1 cellular context compared by ENCODE assay signal in the genomic region with DNA sequence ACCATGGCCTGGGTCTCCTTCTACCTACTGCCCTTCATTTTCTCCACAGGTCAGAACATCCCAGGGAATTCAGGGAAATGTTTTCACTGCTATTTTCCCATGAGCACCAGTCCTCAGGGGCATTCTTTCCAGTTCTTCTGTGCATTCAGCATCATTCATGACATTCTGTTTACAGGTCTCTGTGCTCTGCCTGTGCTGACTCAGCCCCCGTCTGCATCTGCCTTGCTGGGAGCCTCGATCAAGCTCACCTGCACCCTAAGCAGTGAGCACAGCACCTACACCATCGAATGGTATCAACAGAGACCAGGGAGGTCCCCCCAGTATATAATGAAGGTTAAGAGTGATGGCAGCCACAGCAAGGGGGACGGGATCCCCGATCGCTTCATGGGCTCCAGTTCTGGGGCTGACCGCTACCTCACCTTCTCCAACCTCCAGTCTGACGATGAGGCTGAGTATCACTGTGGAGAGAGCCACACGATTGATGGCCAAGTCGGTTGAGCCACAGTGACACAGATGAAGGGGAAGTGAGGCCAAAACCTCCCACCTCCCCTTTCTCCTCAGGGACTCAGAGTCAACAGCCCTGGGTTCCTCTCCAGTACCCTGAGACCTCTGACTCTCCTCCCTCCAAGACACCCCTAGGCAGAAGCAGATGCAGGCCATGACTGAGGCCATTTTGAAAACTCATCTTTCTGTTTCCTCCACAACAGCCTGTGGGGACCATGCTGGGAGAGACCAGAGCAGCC.
TF ChIP-seq lines count a peak whose summit lies in the region.

No MANE protein-coding gene starts in this region.

TF ChIP-seq in K562, 482 proteins besides CTCF, POLR2A, EP300 and RAD21:
- TF ChIP-seq KDM1A (IDR thresholded peaks at IDR 0.05), result no peak
- no peak for TF ChIP-seq VEZF1 (CRISPR knock-in tag; IDR thresholded peaks at IDR 0.05)
- TF ChIP-seq MYNN (IDR thresholded peaks at IDR 0.05), result no peak
- peak; percentile 14 for TF ChIP-seq MYNN (CRISPR knock-in tag; IDR thresholded peaks at IDR 0.05)
- TF ChIP-seq, protein P1, sequence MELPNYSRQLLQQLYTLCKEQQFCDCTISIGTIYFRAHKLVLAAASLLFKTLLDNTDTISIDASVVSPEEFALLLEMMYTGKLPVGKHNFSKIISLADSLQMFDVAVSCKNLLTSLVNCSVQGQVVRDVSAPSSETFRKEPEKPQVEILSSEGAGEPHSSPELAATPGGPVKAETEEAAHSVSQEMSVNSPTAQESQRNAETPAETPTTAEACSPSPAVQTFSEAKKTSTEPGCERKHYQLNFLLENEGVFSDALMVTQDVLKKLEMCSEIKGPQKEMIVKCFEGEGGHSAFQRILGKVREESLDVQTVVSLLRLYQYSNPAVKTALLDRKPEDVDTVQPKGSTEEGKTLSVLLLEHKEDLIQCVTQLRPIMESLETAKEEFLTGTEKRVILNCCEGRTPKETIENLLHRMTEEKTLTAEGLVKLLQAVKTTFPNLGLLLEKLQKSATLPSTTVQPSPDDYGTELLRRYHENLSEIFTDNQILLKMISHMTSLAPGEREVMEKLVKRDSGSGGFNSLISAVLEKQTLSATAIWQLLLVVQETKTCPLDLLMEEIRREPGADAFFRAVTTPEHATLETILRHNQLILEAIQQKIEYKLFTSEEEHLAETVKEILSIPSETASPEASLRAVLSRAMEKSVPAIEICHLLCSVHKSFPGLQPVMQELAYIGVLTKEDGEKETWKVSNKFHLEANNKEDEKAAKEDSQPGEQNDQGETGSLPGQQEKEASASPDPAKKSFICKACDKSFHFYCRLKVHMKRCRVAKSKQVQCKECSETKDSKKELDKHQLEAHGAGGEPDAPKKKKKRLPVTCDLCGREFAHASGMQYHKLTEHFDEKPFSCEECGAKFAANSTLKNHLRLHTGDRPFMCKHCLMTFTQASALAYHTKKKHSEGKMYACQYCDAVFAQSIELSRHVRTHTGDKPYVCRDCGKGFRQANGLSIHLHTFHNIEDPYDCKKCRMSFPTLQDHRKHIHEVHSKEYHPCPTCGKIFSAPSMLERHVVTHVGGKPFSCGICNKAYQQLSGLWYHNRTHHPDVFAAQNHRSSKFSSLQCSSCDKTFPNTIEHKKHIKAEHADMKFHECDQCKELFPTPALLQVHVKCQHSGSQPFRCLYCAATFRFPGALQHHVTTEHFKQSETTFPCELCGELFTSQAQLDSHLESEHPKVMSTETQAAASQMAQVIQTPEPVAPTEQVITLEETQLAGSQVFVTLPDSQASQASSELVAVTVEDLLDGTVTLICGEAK (IDR thresholded peaks at IDR 0.05), result no peak
- TF ChIP-seq, protein P1 (CRISPR knock-in tag; IDR thresholded peaks at IDR 0.05), result peak; percentile 8; the same call in 1 of the 2 replicates
- TF ChIP-seq ZNF174 (CRISPR knock-in tag; IDR thresholded peaks at IDR 0.05), result no peak
- 0 out of 2 replicates have a peak, but pooled peaks have one; percentile 21 for TF ChIP-seq C11orf30 (IDR thresholded peaks at IDR 0.05; ENCODE audit: low read depth)
